Comparison of ENCODE assay signal across 1 cellular context in the genomic region with DNA sequence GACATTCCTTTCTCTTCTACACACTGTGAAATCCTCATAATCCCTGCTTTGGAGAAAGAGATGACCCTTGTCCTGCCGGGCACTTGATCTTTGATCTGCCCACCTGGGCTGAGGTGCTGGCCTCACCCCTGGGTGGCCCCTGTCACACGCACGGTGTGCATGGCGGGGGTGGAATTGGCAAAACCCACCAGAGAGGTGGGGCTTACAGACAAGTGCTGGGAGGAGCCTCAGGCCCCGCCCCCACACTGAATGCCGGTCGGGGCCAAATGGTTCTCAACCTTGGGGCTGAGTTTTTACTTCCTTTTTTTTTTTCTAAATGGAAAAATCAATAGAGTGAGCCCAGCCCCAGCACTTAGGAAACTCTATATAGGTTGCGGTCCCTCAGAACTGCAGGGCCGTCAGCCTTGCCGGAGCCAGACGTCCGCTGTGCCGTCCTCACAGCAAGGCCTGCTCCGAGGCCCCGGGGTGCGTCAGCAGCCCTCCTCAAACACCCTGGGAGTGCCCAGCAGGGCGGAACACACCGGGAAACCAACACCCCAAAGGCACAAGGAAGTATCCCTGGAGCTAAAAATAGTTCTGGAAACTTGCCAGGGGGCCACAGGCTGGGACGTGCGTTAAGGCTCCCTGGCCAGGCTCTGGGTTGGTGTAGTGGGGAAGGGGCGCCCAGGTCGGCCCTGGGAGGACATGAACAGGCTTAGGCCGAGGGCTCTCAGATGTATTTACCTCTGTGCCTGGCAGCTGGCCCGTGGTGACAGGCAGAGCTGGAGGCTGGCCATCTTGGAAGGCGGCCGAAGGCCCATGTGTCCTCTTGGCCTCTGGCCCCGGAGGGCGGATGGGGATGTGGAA.
TF ChIP-seq lines count a peak whose summit lies in the region.

No MANE protein-coding gene starts in this region.

TF ChIP-seq in WTC11, 78 proteins besides CTCF, POLR2A, EP300 and RAD21 (continued from another document):
- TF ChIP-seq, protein P1, sequence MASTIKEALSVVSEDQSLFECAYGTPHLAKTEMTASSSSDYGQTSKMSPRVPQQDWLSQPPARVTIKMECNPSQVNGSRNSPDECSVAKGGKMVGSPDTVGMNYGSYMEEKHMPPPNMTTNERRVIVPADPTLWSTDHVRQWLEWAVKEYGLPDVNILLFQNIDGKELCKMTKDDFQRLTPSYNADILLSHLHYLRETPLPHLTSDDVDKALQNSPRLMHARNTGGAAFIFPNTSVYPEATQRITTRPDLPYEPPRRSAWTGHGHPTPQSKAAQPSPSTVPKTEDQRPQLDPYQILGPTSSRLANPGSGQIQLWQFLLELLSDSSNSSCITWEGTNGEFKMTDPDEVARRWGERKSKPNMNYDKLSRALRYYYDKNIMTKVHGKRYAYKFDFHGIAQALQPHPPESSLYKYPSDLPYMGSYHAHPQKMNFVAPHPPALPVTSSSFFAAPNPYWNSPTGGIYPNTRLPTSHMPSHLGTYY (CRISPR knock-in tag; IDR thresholded peaks at IDR 0.05) = no peak
- TF ChIP-seq SP1 (CRISPR knock-in tag; conservative IDR thresholded peaks at IDR 0.05) (0 out of 2 replicates have a peak, but pooled peaks have one; percentile 31), ZNF396 (CRISPR knock-in tag; IDR thresholded peaks at IDR 0.05; ENCODE audit: borderline replicate concordance) (no peak), SOX15 (CRISPR knock-in tag; IDR thresholded peaks at IDR 0.05) (no peak), OVOL2 (CRISPR knock-in tag; IDR thresholded peaks at IDR 0.05; ENCODE audit: borderline replicate concordance) (no peak), ZNF423 (CRISPR knock-in tag; IDR thresholded peaks at IDR 0.05) (peak; percentile 80)
- TF ChIP-seq, protein P2, sequence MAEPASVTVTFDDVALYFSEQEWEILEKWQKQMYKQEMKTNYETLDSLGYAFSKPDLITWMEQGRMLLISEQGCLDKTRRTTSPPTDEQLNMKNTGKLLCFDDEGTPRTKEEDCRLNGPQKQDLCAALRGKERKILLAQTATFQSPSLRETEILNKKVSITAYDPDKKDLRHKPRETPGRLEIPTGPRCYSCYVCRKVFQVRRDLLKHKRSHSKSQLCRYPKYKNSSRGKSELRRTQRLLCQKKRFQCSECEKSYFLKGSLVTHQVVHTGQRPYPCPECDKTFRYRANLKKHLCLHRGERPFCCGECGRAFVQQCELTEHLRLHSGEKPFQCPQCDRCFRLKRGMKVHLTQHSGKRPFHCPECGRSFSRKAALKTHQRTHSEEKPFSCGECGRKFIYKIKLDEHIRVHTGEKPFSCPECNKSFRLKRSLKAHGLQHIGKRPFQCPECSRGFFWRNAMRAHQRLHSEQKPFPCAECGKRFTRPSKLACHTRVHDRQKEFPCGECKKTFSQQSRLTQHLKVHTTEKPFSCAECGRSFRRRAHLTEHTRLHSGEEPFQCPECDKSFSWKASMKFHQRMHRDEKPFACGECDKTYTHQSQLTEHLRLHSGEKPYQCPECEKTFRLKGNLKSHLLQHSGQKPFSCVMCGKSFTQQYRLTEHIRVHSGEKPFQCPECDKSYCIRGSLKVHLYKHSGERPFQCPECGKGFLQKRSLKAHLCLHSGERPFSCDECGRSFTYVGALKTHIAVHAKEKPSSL (CRISPR knock-in tag; conservative IDR thresholded peaks at IDR 0.05) = no peak
